Comparison of ENCODE assay signal across 26 cellular contexts in genomic region chr9:14339746-14340145, GRCh38.
"Had no signal": no experiment of that assay in that cellular context is flagged by ENCODE, and none has a peak within 500 bp of the region (broad histone marks: within the 10 kb centered on the region; RNA-seq: fewer than 3 reads in every experiment).

No MANE protein-coding gene starts in this region.

- H3K4me3 Mint-ChIP-seq: immature natural killer cell, mesothelial cell of epicardium, naive B cell had no signal

- DNase-seq: dermis blood vessel endothelial cell; dorsolateral prefrontal cortex; effector CD4-positive, alpha-beta T cell; effector memory CD4-positive, alpha-beta T cell; erythroblast; esophagus squamous epithelium; foreskin fibroblast; foreskin melanocyte; heart left ventricle; hypothalamus; immature natural killer cell; islet precursor cell; kidney; kidney glomerular epithelial cell; left cardiac atrium; left lung; left ventricle myocardium superior; lower lobe of right lung; mesenchymal stem cell; mucosa of descending colon; naive B cell had no signal

- H3K36me3 Mint-ChIP-seq: immature natural killer cell, mesothelial cell of epicardium, naive B cell had no signal

- H3K4me1 Mint-ChIP-seq: immature natural killer cell, mesothelial cell of epicardium, naive B cell had no signal

- H3K27ac Mint-ChIP-seq: immature natural killer cell, mesothelial cell of epicardium, naive B cell had no signal

- H3K4me3 ChIP-seq: coronary artery, dorsolateral prefrontal cortex, esophagus squamous epithelium, gastroesophageal sphincter, heart left ventricle, hepatocyte, left lung, lower lobe of right lung, mucosa of descending colon had no signal

- H3K9me3 ChIP-seq: esophagus squamous epithelium, gastroesophageal sphincter, heart left ventricle, left lung, lower lobe of right lung, mucosa of descending colon had no signal

- H3K36me3 ChIP-seq: esophagus squamous epithelium, gastroesophageal sphincter, heart left ventricle, left lung, lower lobe of right lung had no signal

- ATAC-seq: esophagus mucosa, gastroesophageal sphincter, heart left ventricle, left cardiac atrium, left lung, left ventricle myocardium superior, lower lobe of right lung, mucosa of descending colon had no signal
